ENCODE assay signal across 18 cellular contexts in genomic region chr18:48492880-48493279, GRCh38.
"Had no signal": no experiment of that assay in that cellular context is flagged by ENCODE, and none has a peak within 500 bp of the region (broad histone marks: within the 10 kb centered on the region; RNA-seq: fewer than 3 reads in every experiment).

No MANE protein-coding gene starts in this region.

- H3K4me3 ChIP-seq: dorsolateral prefrontal cortex, hepatocyte, mucosa of descending colon, skin epidermis, suprapubic skin, thyroid gland, upper lobe of left lung, uterus had no signal

- H3K79me2 ChIP-seq: hepatocyte had no signal

- DNase-seq: cortex of kidney; dorsolateral prefrontal cortex; effector CD8-positive, alpha-beta T cell; foreskin melanocyte; head of caudate nucleus; mammary epithelial cell; mucosa of descending colon; naive thymus-derived CD8-positive, alpha-beta T cell; posterior cingulate gyrus; stimulated activated naive CD8-positive, alpha-beta T cell treated with anti-CD3 and anti-CD28 coated beads, Interleukin-15, Interleukin-2, amounts not matched to agents 100 U/mL and 50 U/mL, for 24 hours; thyroid gland; upper lobe of left lung; uterus had no signal

- H2AFZ ChIP-seq: hepatocyte had no signal

- H3K27ac ChIP-seq: dorsolateral prefrontal cortex, hepatocyte, neutrophil, skin epidermis, thyroid gland, uterus had no signal

- ATAC-seq: naive thymus-derived CD8-positive, alpha-beta T cell; sciatic nerve; stimulated activated naive CD8-positive, alpha-beta T cell treated with anti-CD3 and anti-CD28 coated beads, Interleukin-15, Interleukin-2, amounts not matched to agents 100 U/mL and 50 U/mL, for 24 hours had no signal

- H3K4me1 ChIP-seq: uterus had no signal

- H3K36me3 ChIP-seq: neutrophil, suprapubic skin, thyroid gland, upper lobe of left lung, uterus had no signal

- H3K4me3 Mint-ChIP-seq: naive thymus-derived CD8-positive, alpha-beta T cell had no signal

- H3K27me3 ChIP-seq: dorsolateral prefrontal cortex, hepatocyte, neutrophil, suprapubic skin, thyroid gland, upper lobe of left lung, uterus had no signal

- H3K9me3 ChIP-seq: mucosa of descending colon, neutrophil, suprapubic skin, thyroid gland, upper lobe of left lung, uterus had no signal

- H3K27ac Mint-ChIP-seq: naive thymus-derived CD8-positive, alpha-beta T cell had no signal
